Comparison of ENCODE assay signal across 8 cellular contexts in the genomic region with DNA sequence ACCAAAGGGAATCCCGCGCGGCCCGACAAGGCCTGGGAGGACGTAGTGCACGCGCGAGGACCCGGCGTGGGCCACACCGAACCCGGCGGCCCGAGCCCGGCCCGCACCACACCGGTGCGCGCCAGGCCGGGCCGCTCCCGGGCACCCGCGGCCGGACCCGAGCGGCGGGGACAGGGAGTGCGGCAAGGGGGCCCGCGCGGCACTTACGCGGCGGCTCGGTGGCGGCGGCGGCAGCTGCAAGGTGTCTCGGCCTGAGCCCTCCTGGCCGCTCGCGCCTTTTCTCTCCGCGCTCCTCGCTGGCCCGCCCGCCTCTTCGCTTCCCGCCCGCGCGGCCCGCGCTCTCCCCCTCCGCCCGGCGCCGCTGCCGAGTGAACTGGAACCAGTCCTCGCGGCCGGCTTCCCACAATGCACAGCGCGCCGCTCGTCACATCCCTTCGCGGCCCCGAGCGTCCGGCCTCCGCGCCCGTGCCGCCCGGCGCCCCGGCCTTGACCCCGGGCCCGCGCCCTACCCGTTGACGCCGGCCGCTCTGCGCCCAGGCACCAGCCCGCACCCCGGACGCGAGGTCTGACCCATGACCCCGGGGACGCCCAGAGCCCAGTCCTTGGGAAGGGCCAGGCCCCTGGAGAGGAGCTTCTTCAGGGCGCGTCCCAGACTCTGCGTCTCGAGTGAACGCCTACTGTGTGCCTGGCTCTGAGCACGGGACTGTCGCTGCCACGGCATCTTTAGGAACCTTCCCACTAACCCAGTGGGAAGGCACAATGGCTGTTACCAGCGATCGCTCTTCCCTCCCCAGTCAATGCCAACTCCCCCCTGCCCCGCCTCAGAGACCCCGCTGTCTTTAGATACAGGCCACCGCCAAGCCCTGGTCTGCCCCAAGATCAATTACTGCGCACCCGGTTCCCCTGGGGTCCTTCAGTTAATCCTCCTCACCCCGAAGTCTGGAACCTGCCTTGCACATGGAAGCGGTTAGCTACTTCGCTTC. TPM values are rescaled to one million over a fixed set of nuclear protein-coding genes. Genes with fewer than 3 reads are reported as not detected.
A peak's percentile ranks its signal among the peaks of the same experiment; 100 is the strongest.
DNase-seq lines count a peak whose midpoint lies in the region; ATAC-seq and TF ChIP-seq lines count a peak whose summit lies in the region.

A gene (minus strand): TSS at position 377 of the 983 bp plus-strand sequence. CDS start 10,138 bp downstream, outside the sequence.

- H3K4me3 Mint-ChIP-seq in activated naive CD4-positive, alpha-beta T cell treated with anti-CD3 and anti-CD28 coated beads, Interleukin-2, amount 10 ng/mL, durations not matched to agents 7 days and 5 days: peak within 1 kb of the TSS; percentile 87

- H3K4me2 ChIP-seq in Karpas-422 (ENCODE audit: low read depth, low read length, poor library complexity, severe bottlenecking) (peak within 1 kb of the TSS; percentile 97), SK-N-SH (peak within 1 kb of the TSS; percentile 97)

- H3K27me3 ChIP-seq in Karpas-422 (ENCODE audit: low read length): no peaks in the 10 kb centered on the region
- H3K27me3 ChIP-seq in SK-N-SH (ENCODE audit: insufficient read depth): no peaks in the 10 kb centered on the region

- H2AFZ ChIP-seq in Karpas-422 (ENCODE audit: low read length): peak within 1 kb of the TSS; percentile 97
- H2AFZ ChIP-seq in SK-N-SH (ENCODE audit: low read depth): peak within 1 kb of the TSS; percentile 88

- H3K27ac ChIP-seq in Karpas-422 (ENCODE audit: low read length): peak within 1 kb of the TSS; percentile 65
- H3K27ac ChIP-seq in SK-N-SH (ENCODE audit: low read depth in 2 of 2, low read length in 1 of 2): peak within 1 kb of the TSS; percentile 81 to 93
- peak within 1 kb of the TSS; percentile 47 for H3K27ac ChIP-seq in temporal lobe (ENCODE audit: low read depth, low read length)

- no peaks in the 10 kb centered on the region for H3K9me3 Mint-ChIP-seq in activated naive CD4-positive, alpha-beta T cell treated with anti-CD3 and anti-CD28 coated beads, Interleukin-2, amount 10 ng/mL, durations not matched to agents 7 days and 5 days

- TF ChIP-seq RAD21 in SK-N-SH (IDR thresholded peaks at IDR 0.05; ENCODE audit: low read length): no peak

- CTCF ChIA-PET in SK-N-SH (lab: Yijun Ruan, JAX): interaction anchor here (0.7 to 2.6 kb wide), 5 partner anchors 19 to 365 kb away, joined by 3 to 10 read pairs (median 3); a partner anchor contains a TSS
- CTCF ChIA-PET in activated naive CD4-positive, alpha-beta T cell treated with anti-CD3 and anti-CD28 coated beads, Interleukin-2, amount 10 ng/mL, durations not matched to agents 7 days and 5 days (lab: Charles Lee): interaction anchor here (0.9 to 1.3 kb wide), 2 partner anchors 12 to 26 kb away, joined by 3 to 6 read pairs; no protein-coding TSS in a partner anchor

- peak; percentile 85 for DNase-seq in EH (ENCODE audit: low read depth)
- DNase-seq in Karpas-422: peak; percentile 95
- peak; percentile 95 for DNase-seq in SK-N-SH
- DNase-seq in activated naive CD4-positive, alpha-beta T cell treated with anti-CD3 and anti-CD28 coated beads, Interleukin-2, amount 10 ng/mL, durations not matched to agents 7 days and 5 days: peak; percentile 90
- DNase-seq in globus pallidus (ENCODE audit: low spot score): peak; percentile 82
- DNase-seq in omental fat pad (ENCODE audit: low spot score): peak; percentile 70

- no peaks in the 10 kb centered on the region for H3K9me3 ChIP-seq in Karpas-422 (ENCODE audit: low read length)
- H3K9me3 ChIP-seq in SK-N-SH: no peaks in the 10 kb centered on the region

- H3K79me2 ChIP-seq in Karpas-422 (ENCODE audit: low read length) (peaks cover 46% of the 10 kb centered on the region), SK-N-SH (ENCODE audit: insufficient read depth) (peaks cover 56% of the 10 kb centered on the region)

- H3K27me3 Mint-ChIP-seq in activated naive CD4-positive, alpha-beta T cell treated with anti-CD3 and anti-CD28 coated beads, Interleukin-2, amount 10 ng/mL, durations not matched to agents 7 days and 5 days: peaks cover 17% of the 10 kb centered on the region

- H3K9me2 ChIP-seq in Karpas-422 (replicated peaks; ENCODE audit: insufficient read depth, low read length) (no peaks in the 10 kb centered on the region), SK-N-SH (no peaks in the 10 kb centered on the region)

- POLR2A ChIA-PET in SK-N-SH (lab: Yijun Ruan, JAX): no interaction called here

- peak within 1 kb of the TSS; percentile 94 for H3K9ac ChIP-seq in Karpas-422 (ENCODE audit: low read length)
- peak within 1 kb of the TSS; percentile 98 for H3K9ac ChIP-seq in SK-N-SH

- H3K4me1 Mint-ChIP-seq in activated naive CD4-positive, alpha-beta T cell treated with anti-CD3 and anti-CD28 coated beads, Interleukin-2, amount 10 ng/mL, durations not matched to agents 7 days and 5 days: peaks cover 46% of the 10 kb centered on the region

- ATAC-seq in GM21723 (IDR thresholded peaks at IDR 0.05; ENCODE audit: unreplicated experiment) (peak; percentile 87), omental fat pad (ENCODE audit: low FRiP score) (peak; percentile 96)

- TF ChIP-seq CTCF in SK-N-SH (IDR thresholded peaks at IDR 0.05) (no peak), omental fat pad (IDR thresholded peaks at IDR 0.05) (no peak)

- H4K20me1 ChIP-seq in Karpas-422 (ENCODE audit: insufficient read depth, low read depth, low read length) (peaks cover 36% of the 10 kb centered on the region), SK-N-SH (ENCODE audit: insufficient read depth) (peaks cover 39% of the 10 kb centered on the region)

- H3F3A ChIP-seq in SK-N-SH (replicated peaks; ENCODE audit: insufficient read depth): no peaks in the 10 kb centered on the region

- WGBS in SK-N-SH (ENCODE audit: low lambda C conversion rate): 25% methylated on average over 10 of the region's 111 CpGs

- peaks cover 50% of the 10 kb centered on the region for H3K4me1 ChIP-seq in Karpas-422 (ENCODE audit: low read length)
- peaks cover 0 to 29% of the 10 kb centered on the region in 2 experiments; a peak in 3 of 4 replicates for H3K4me1 ChIP-seq in SK-N-SH (ENCODE audit: control insufficient read depth in 1 of 2, insufficient read depth in 2 of 2, low read depth in 1 of 2, low read length in 1 of 2)

- TF ChIP-seq EP300 in SK-N-SH (IDR thresholded peaks at IDR 0.05; ENCODE audit: borderline replicate concordance in 1 of 2, low read depth in 1 of 2, low read length in 1 of 2): no peak

- H3K4me3 ChIP-seq in Karpas-422 (ENCODE audit: low read length): peak within 1 kb of the TSS; percentile 92
- H3K4me3 ChIP-seq in SK-N-SH (ENCODE audit: low read depth in 2 of 2, low read length in 1 of 2): peak within 1 kb of the TSS; percentile 90 to 95

- peak within 1 kb of the TSS; percentile 94 for H3K27ac Mint-ChIP-seq in activated naive CD4-positive, alpha-beta T cell treated with anti-CD3 and anti-CD28 coated beads, Interleukin-2, amount 10 ng/mL, durations not matched to agents 7 days and 5 days

- H3K36me3 Mint-ChIP-seq in activated naive CD4-positive, alpha-beta T cell treated with anti-CD3 and anti-CD28 coated beads, Interleukin-2, amount 10 ng/mL, durations not matched to agents 7 days and 5 days: peaks cover 14% of the 10 kb centered on the region

- no peaks in the 10 kb centered on the region for H3K36me3 ChIP-seq in Karpas-422 (ENCODE audit: insufficient read depth, low read length)
- no peaks in the 10 kb centered on the region for H3K36me3 ChIP-seq in SK-N-SH (replicated peaks in 1 of 2; ENCODE audit: control insufficient read depth in 1 of 2, insufficient read depth in 2 of 2, low read length in 1 of 2)

TF ChIP-seq in SK-N-SH, 30 proteins besides CTCF, POLR2A, EP300 and RAD21 (continues in another document):
- no peak for TF ChIP-seq ELF1 (IDR thresholded peaks at IDR 0.05)
- TF ChIP-seq, protein P1, sequence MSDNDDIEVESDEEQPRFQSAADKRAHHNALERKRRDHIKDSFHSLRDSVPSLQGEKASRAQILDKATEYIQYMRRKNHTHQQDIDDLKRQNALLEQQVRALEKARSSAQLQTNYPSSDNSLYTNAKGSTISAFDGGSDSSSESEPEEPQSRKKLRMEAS (IDR thresholded peaks at IDR 0.05; ENCODE audit: low read depth): peak; percentile 82
- TF ChIP-seq POLR2AphosphoS5 (IDR thresholded peaks at IDR 0.05; ENCODE audit: low read depth, low read length): peak; percentile 56
- TF ChIP-seq, protein P2, sequence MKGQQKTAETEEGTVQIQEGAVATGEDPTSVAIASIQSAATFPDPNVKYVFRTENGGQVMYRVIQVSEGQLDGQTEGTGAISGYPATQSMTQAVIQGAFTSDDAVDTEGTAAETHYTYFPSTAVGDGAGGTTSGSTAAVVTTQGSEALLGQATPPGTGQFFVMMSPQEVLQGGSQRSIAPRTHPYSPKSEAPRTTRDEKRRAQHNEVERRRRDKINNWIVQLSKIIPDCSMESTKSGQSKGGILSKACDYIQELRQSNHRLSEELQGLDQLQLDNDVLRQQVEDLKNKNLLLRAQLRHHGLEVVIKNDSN (IDR thresholded peaks at IDR 0.05; ENCODE audit: borderline replicate concordance, low read depth): no peak
- peak; percentile 61; the same call in 1 of the 2 replicates for TF ChIP-seq SIN3A (IDR thresholded peaks at IDR 0.05; ENCODE audit: borderline replicate concordance, low read depth, low read length)
- no peak for TF ChIP-seq FOXJ3 (CRISPR knock-in tag; IDR thresholded peaks at IDR 0.05)
- TF ChIP-seq TCF12 (IDR thresholded peaks at IDR 0.05): no peak; the same call in 1 of the 2 replicates
- TF ChIP-seq NRF1 (IDR thresholded peaks at IDR 0.05; ENCODE audit: low read depth, low read length): no peak
- TF ChIP-seq GABPA (IDR thresholded peaks at IDR 0.05; ENCODE audit: low read depth): peak; percentile 83
- TF ChIP-seq TAF1 (IDR thresholded peaks at IDR 0.05; ENCODE audit: borderline replicate concordance, low read depth, low read length): peak; percentile 93
- no peak for TF ChIP-seq GATA2 (CRISPR knock-in tag; IDR thresholded peaks at IDR 0.05)
- TF ChIP-seq MXI1 (IDR thresholded peaks at IDR 0.05; ENCODE audit: low read depth, low read length): peak; percentile 23; the same call in 1 of the 2 replicates
- TF ChIP-seq JUND (IDR thresholded peaks at IDR 0.05): no peak
- no peak for TF ChIP-seq RCOR1 (IDR thresholded peaks at IDR 0.05; ENCODE audit: low read length)
- TF ChIP-seq YY1 (IDR thresholded peaks at IDR 0.05; ENCODE audit: low read depth): no peak
- TF ChIP-seq TEAD4 (IDR thresholded peaks at IDR 0.05; ENCODE audit: borderline replicate concordance, insufficient read depth): no peak
- TF ChIP-seq MEF2A (IDR thresholded peaks at IDR 0.05; ENCODE audit: borderline replicate concordance, low read depth): no peak
- no peak for TF ChIP-seq SMC3 (IDR thresholded peaks at IDR 0.05; ENCODE audit: low read depth, low read length)

RNA-seq across cellular contexts. Expression of the gene that starts here (rescaled TPM):
- 160 and 245 TPM in 2 replicates for total RNA-seq in Karpas-422 (2014; rRNA removed; shearing (Covaris generic); ENCODE audit: low replicate concordance)
- polyA plus RNA-seq in SK-N-SH (2012; rRNA removed): 146 and 165 TPM in 2 replicates
- polyA plus RNA-seq in SK-N-SH (2012; cell fraction: cytosol; rRNA removed): 96.4 and 128 TPM in 2 replicates
- 251 and 315 TPM in 2 replicates for polyA plus RNA-seq in SK-N-SH (2012; cell fraction: nucleus; rRNA removed)
- 100 to 1,000 TPM; 182 to 443 (median 319) TPM for total RNA-seq in omental fat pad
- total RNA-seq in temporal lobe: 105 TPM

Comparison
In these comparisons a context has a peak if more than half of its experiments do, and no peak if none do; other contexts are left out.
1. Peak in every context shown above with its lines: DNase-seq, ATAC-seq, H3K4me3 ChIP-seq and H3K27ac ChIP-seq.